ENCODE assay signal across 1 cellular context in the genomic region with DNA sequence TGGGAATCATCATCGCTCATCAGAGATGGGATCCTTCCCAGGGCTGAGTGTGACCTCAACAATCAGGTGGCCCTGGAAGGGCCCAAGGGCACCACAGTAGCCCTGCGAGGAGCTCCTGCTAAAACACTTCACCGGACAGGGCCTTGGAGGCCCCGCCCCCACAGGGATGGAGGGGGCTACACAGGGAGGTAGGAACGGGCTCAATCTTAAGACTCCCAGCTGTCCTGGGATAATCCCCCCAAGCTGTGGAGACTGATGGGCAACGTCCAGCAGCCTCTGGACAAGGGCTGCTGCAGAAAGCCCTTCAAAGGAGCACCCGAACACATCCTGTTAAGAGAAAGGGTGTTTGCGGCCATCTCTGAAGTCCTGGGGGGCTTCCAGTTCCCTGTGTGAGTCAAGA.
TF ChIP-seq lines count a peak whose summit lies in the region.

No MANE protein-coding gene starts in this region.

TF ChIP-seq in GM23338, 12 proteins besides CTCF, POLR2A, EP300 and RAD21 (continued from another document):
- no peak for TF ChIP-seq EZH2phosphoT487 (IDR thresholded peaks at IDR 0.05; ENCODE audit: unreplicated experiment)
- TF ChIP-seq NANOG (IDR thresholded peaks at IDR 0.05; ENCODE audit: borderline replicate concordance) = no peak
